ENCODE assay signal across 29 cellular contexts in the genomic region with DNA sequence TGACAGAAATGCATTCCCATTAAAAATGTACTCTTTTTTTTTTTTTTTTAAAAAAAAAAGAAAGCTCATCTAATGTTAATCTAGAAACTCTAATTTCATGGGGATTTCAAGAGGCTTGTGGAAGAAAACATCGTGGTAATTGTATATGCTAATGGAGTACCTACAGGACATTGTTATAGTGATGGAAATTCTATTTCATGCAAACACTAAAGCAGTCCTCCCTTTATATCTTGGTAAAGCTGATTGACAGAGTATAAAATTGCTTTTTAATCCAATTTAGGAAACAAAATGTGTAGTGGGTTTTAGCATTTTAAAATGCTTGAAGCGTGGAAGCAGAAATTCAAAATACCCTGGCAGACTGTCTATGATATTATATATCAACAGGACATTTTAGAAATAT.
"Had no signal": no experiment of that assay in that cellular context is flagged by ENCODE, and none has a peak within 500 bp of the region (broad histone marks: within the 10 kb centered on the region; RNA-seq: fewer than 3 reads in every experiment).

No MANE protein-coding gene starts in this region.

- H3K9me3 Mint-ChIP-seq: naive B cell; natural killer cell; nephron progenitor cell; neural progenitor cell; stimulated activated memory B cell treated with anti-CD40 and anti-IgM and Interleukin-4, amounts not matched to agents 10 μg/mL and 1 μg/mL and 100 μg/mL, for 72 hours had no signal

- H3K9me3 ChIP-seq: left lung, lower lobe of right lung, neutrophil, ovary, right atrium auricular region, right lobe of liver, stomach, testis, thyroid gland, transverse colon, upper lobe of right lung had no signal

- H3K4me3 ChIP-seq: left lung, lower lobe of right lung, neural progenitor cell, ovary, right atrium auricular region, right lobe of liver, smooth muscle cell, stomach, testis, thyroid gland, transverse colon, upper lobe of right lung had no signal

- H3K27ac ChIP-seq: left lung, lower lobe of right lung, neural progenitor cell, neutrophil, ovary, right atrium auricular region, right lobe of liver, stomach, testis, thyroid gland, transverse colon, upper lobe of right lung had no signal

- H3K36me3 ChIP-seq: left lung, neural progenitor cell, neutrophil, ovary, right lobe of liver, thyroid gland, transverse colon, upper lobe of right lung had no signal

- H3K27me3 ChIP-seq: left lung, neural progenitor cell, neutrophil, ovary, right atrium auricular region, right lobe of liver, stomach, testis, thyroid gland, transverse colon, upper lobe of right lung had no signal

- H3K27me3 Mint-ChIP-seq: naive B cell; progenitor cell of endocrine pancreas; stimulated activated memory B cell treated with anti-CD40 and anti-IgM and Interleukin-4, amounts not matched to agents 10 μg/mL and 1 μg/mL and 100 μg/mL, for 72 hours had no signal

- H3K4me1 Mint-ChIP-seq: naive B cell; natural killer cell; nephron progenitor cell; stimulated activated memory B cell treated with anti-CD40 and anti-IgM and Interleukin-4, amounts not matched to agents 10 μg/mL and 1 μg/mL and 100 μg/mL, for 72 hours had no signal

- ATAC-seq: left cardiac atrium; left lung; lower lobe of right lung; natural killer cell; right lobe of liver; stimulated activated memory B cell treated with anti-CD40 and anti-IgM and Interleukin-4, amounts not matched to agents 10 μg/mL and 1 μg/mL and 100 μg/mL, for 72 hours; stimulated activated naive CD8-positive, alpha-beta T cell treated with anti-CD3 and anti-CD28 coated beads, Interleukin-15, Interleukin-2, amounts not matched to agents 100 U/mL and 50 U/mL, for 24 hours; upper lobe of right lung had no signal

- H3K9ac ChIP-seq: neural progenitor cell had no signal

- H2AFZ ChIP-seq: neural progenitor cell had no signal

- DNase-seq: hippocampal formation; kidney glomerular epithelial cell; left cardiac atrium; left lung; lower lobe of right lung; mammary epithelial cell; mesenchymal stem cell; naive B cell; natural killer cell; nephron progenitor cell; occipital lobe; ovary; right lobe of liver; stimulated activated CD4-positive, alpha-beta T cell treated with anti-CD3 and anti-CD28 coated beads, Interleukin-1b, Interleukin-23, amount 100 ng/mL, for 48 hours; stimulated activated CD4-positive, alpha-beta T cell treated with anti-CD3 and anti-CD28 coated beads, Interleukin-2, amount 100 ng/mL, for 48 hours; stimulated activated CD4-positive, alpha-beta T cell treated with anti-CD3 and anti-CD28 coated beads, Interleukin-4, amount 100 ng/mL, for 4 hours; stimulated activated CD8-positive, alpha-beta memory T cell treated with anti-CD3 and anti-CD28 coated beads, Interleukin-4, amount 100 ng/mL, for 48 hours; stimulated activated naive CD8-positive, alpha-beta T cell treated with anti-CD3 and anti-CD28 coated beads, Interleukin-15, Interleukin-2, amounts not matched to agents 100 U/mL and 50 U/mL, for 24 hours; stomach; testis; thyroid gland; transverse colon; upper lobe of right lung had no signal

- H3K4me2 ChIP-seq: neural progenitor cell, smooth muscle cell had no signal

- H3K27ac Mint-ChIP-seq: naive B cell; natural killer cell; nephron progenitor cell; progenitor cell of endocrine pancreas; stimulated activated memory B cell treated with anti-CD40 and anti-IgM and Interleukin-4, amounts not matched to agents 10 μg/mL and 1 μg/mL and 100 μg/mL, for 72 hours had no signal

- H3K4me1 ChIP-seq: left lung, lower lobe of right lung, neural progenitor cell, right lobe of liver, stomach, testis, thyroid gland, transverse colon, upper lobe of right lung had no signal

- H3K36me3 Mint-ChIP-seq: naive B cell, natural killer cell had no signal

- H3K4me3 Mint-ChIP-seq: naive B cell; natural killer cell; nephron progenitor cell; neural progenitor cell; stimulated activated memory B cell treated with anti-CD40 and anti-IgM and Interleukin-4, amounts not matched to agents 10 μg/mL and 1 μg/mL and 100 μg/mL, for 72 hours had no signal
